In the genomic region with DNA sequence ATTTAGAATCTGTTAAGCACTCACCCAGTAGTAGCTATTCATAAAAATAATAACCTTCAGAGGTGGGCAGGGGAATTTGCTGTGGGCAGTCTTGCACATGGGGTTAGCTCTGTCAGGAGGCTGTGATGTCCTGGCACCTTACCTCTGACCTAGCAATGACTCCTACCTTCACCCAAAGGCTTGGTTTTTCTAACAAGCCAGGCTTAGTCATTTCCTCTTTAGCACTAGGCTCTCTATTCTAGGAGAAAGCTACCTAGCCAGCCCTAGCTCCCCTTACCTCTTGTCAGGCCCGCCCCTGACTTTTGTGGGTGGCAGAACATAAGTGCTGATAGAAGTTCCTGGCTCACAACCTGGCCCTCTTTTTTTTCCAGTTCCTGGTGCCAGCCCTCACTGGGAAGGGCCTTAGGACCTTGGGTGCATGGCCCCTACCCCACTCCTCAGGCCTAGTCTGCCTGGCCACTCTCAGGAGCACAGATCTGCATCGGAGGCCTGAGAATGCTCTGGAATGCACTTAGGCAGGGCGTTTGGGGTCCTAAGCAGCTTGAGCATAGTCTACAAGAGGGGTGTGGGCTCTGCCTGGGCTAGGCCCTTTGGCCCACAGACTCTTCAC, we compare ENCODE assay signal across 22 cellular contexts. TPM values are rescaled to one million over a fixed set of nuclear protein-coding genes. Genes with fewer than 3 reads are reported as not detected.
DNase-seq lines count a peak whose midpoint lies in the region; ATAC-seq and TF ChIP-seq lines count a peak whose summit lies in the region.
"Had no signal": no experiment of that assay in that cellular context is flagged by ENCODE, and none has a peak within 500 bp of the region (broad histone marks: within the 10 kb centered on the region; RNA-seq: fewer than 3 reads in every experiment).

No MANE protein-coding gene starts in this region.

- H3K27me3 Mint-ChIP-seq in activated CD8-positive, alpha-beta T cell treated with anti-CD3 and anti-CD28 coated beads for 36 hours: peaks cover 13% of the 10 kb centered on the region

- POLR2A ChIA-PET in activated CD8-positive, alpha-beta T cell treated with anti-CD3 and anti-CD28 coated beads for 36 hours (lab: Charles Lee): no interaction called here

- peak; percentile 59 for DNase-seq in NK-92 treated with Interleukin-12 subunit alpha and Interleukin-12 subunit beta, amount 100 ng/mL, for 24 hours (lab: John Stamatoyannopoulos, UW)
- no peak for DNase-seq in NK-92 (lab: John Stamatoyannopoulos, UW; ENCODE audit: unreplicated experiment)
- peak; percentile 63 for DNase-seq in ELR (ENCODE audit: low read depth)
- peak; percentile 28 for DNase-seq in activated CD8-positive, alpha-beta T cell treated with anti-CD3 and anti-CD28 coated beads for 36 hours
- peak; percentile 6 for DNase-seq in iris pigment epithelial cell (ENCODE audit: low read depth)
- DNase-seq in NCI-H2171 (lab: John Stamatoyannopoulos, UW): no peak
- DNase-seq in foreskin fibroblast: no peak
- no peak for DNase-seq in ureter (ENCODE audit: low spot score)
- DNase-seq: effector memory CD4-positive, alpha-beta T cell; GOT3; heart right ventricle; Kasumi-1; NCI-H1105; NCI-H69; ovary; sigmoid colon; stimulated activated naive CD4-positive, alpha-beta T cell; trophoblast cell had no signal

- intact Hi-C loops in activated CD8-positive, alpha-beta T cell treated with anti-CD3 and anti-CD28 coated beads for 36 hours (cut with micrococcal nuclease): no loop called here

- H3K9me3 Mint-ChIP-seq in activated CD8-positive, alpha-beta T cell treated with anti-CD3 and anti-CD28 coated beads for 36 hours: no peaks in the 10 kb centered on the region

- peaks cover 3% of the 10 kb centered on the region for H3K4me1 Mint-ChIP-seq in activated CD8-positive, alpha-beta T cell treated with anti-CD3 and anti-CD28 coated beads for 36 hours (ENCODE audit: low read depth)

- ATAC-seq in activated CD8-positive, alpha-beta T cell treated with anti-CD3 and anti-CD28 coated beads for 36 hours: peak; percentile 98
- ATAC-seq: heart right ventricle had no signal

- CTCF ChIA-PET in activated CD8-positive, alpha-beta T cell treated with anti-CD3 and anti-CD28 coated beads for 36 hours (lab: Charles Lee): interaction anchor here (1.8 to 2.1 kb wide), 3 partner anchors 52 to 159 kb away, joined by 6 to 12 read pairs (median 7); no protein-coding TSS in a partner anchor

- H3K4me3 ChIP-seq in foreskin fibroblast (ENCODE audit: low read depth in 1 of 2, low read length in 2 of 2): no peak overlapping the region
- H3K4me3 ChIP-seq: heart right ventricle, lung, ovary, sigmoid colon had no signal

- H3K27ac Mint-ChIP-seq in activated CD8-positive, alpha-beta T cell treated with anti-CD3 and anti-CD28 coated beads for 36 hours: no peak overlapping the region

- no peak for TF ChIP-seq CTCF in activated CD8-positive, alpha-beta T cell treated with anti-CD3 and anti-CD28 coated beads for 36 hours (IDR thresholded peaks at IDR 0.05)
- TF ChIP-seq CTCF in foreskin fibroblast (IDR thresholded peaks at IDR 0.05; ENCODE audit: low read depth, low read length): no peak

- H3K4me3 Mint-ChIP-seq in activated CD8-positive, alpha-beta T cell treated with anti-CD3 and anti-CD28 coated beads for 36 hours: no peak overlapping the region

- H3K36me3 Mint-ChIP-seq in activated CD8-positive, alpha-beta T cell treated with anti-CD3 and anti-CD28 coated beads for 36 hours (ENCODE audit: low read depth): no peaks in the 10 kb centered on the region

RNA-seq across cellular contexts. Expression of a gene that starts 17.7 kb away (rescaled TPM):
- total RNA-seq in activated CD8-positive, alpha-beta T cell treated with anti-CD3 and anti-CD28 coated beads for 36 hours: not detected
- not detected for total RNA-seq in ureter
- total RNA-seq: astrocyte, chondrocyte, lung, myocyte, ovary had no signal

RNA-seq across cellular contexts. Expression of a gene that starts 27.5 kb away (rescaled TPM):
- total RNA-seq in activated CD8-positive, alpha-beta T cell treated with anti-CD3 and anti-CD28 coated beads for 36 hours: not detected
- not detected for total RNA-seq in ureter
- total RNA-seq: astrocyte, chondrocyte, heart right ventricle, lung, myocyte, ovary, sigmoid colon had no signal

RNA-seq across cellular contexts. Expression of a gene that starts 58.3 kb away (rescaled TPM):
- 100 to 1,000 TPM; 126 to 140 TPM for total RNA-seq in activated CD8-positive, alpha-beta T cell treated with anti-CD3 and anti-CD28 coated beads for 36 hours
- 88.5 TPM for total RNA-seq in ureter

Comparison
In these comparisons a context has a peak if more than half of its experiments do, and no peak if none do; other contexts are left out.
1. DNase-seq: peak in NK-92 treated with Interleukin-12 subunit alpha and Interleukin-12 subunit beta, amount 100 ng/mL, for 24 hours (single experiment), ELR (single experiment), activated CD8-positive, alpha-beta T cell treated with anti-CD3 and anti-CD28 coated beads for 36 hours (single experiment) and iris pigment epithelial cell (single experiment); none in NK-92 (single experiment), NCI-H2171 (single experiment), foreskin fibroblast (0 of 2) and ureter (single experiment).